ENCODE assay signal across 17 cellular contexts in the genomic region with DNA sequence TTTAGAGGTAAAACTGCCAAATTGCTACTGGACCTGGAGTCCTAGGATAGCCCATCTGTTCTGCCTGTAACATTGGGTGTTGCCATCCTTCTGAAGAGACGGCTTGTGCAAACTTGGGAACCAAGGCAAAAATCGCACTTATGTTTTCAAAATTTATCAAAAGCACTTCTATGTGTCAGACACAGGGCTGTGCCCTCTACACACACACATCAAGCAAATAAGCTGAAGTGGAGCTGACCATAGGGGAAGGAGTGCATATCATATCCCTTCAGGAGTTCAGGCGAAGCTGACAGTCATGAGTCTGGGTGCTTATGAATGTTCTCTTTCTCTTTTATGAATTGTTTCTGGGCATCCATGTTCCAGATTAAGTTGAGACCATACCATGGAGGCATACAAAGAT.
A peak's percentile ranks its signal among the peaks of the same experiment; 100 is the strongest.
DNase-seq lines count a peak whose midpoint lies in the region; ATAC-seq and TF ChIP-seq lines count a peak whose summit lies in the region.
"Had no signal": no experiment of that assay in that cellular context is flagged by ENCODE, and none has a peak within 500 bp of the region (broad histone marks: within the 10 kb centered on the region; RNA-seq: fewer than 3 reads in every experiment).

No MANE protein-coding gene starts in this region.

- DNase-seq in NCI-H526 (lab: John Stamatoyannopoulos, UW) (peak; percentile 78 to 80), OCI-M1 (lab: John Stamatoyannopoulos, UW) (peak; percentile 23), left lung (no peak), right cardiac atrium (no peak), amniotic stem cell (lab: John Stamatoyannopoulos, UW) (no peak), NCI-H2227 treated with DMSO at 0.1 percent for 48 hours (lab: John Stamatoyannopoulos, UW) (no peak), NOMO-1 (lab: John Stamatoyannopoulos, UW; ENCODE audit: unreplicated experiment in 2 of 2) (no peak)
- DNase-seq: 8988T; ACHN; Caco-2; Calu3; CD4-positive, alpha-beta T cell; CD8-positive, alpha-beta T cell; DMS79 treated with DMSO at 0.1 percent for 48 hours; GF-D8 had no signal

- H3K27me3 ChIP-seq in left lung = no peaks in the 10 kb centered on the region
- no peaks in the 10 kb centered on the region for H3K27me3 ChIP-seq in right cardiac atrium (ENCODE audit: control insufficient read depth, insufficient read depth)
- H3K27me3 ChIP-seq: BLaER1 treated with 17β-estradiol and CSF1 and Interleukin-3, amounts not matched to agents 10 nM and 100 nM had no signal

- WGBS in right cardiac atrium = 82% methylated on average over 3 of the region's 3 CpGs

- no peaks in the 10 kb centered on the region for H3K36me3 ChIP-seq in left lung
- H3K36me3 ChIP-seq: BLaER1 treated with 17β-estradiol and CSF1 and Interleukin-3, amounts not matched to agents 10 nM and 100 nM had no signal

- no peak overlapping the region for H3K27ac ChIP-seq in left lung
- no peak overlapping the region for H3K27ac ChIP-seq in right cardiac atrium (ENCODE audit: low read length)
- H3K27ac ChIP-seq: BLaER1 treated with 17β-estradiol and CSF1 and Interleukin-3, amounts not matched to agents 10 nM and 100 nM; C4-2B had no signal

- ATAC-seq in left lung (peak; percentile 35), right cardiac atrium (no peak)
- ATAC-seq: CD8-positive, alpha-beta T cell had no signal

- H3K4me3 ChIP-seq in left lung (no peak overlapping the region), right cardiac atrium (ENCODE audit: low read length) (no peak overlapping the region)
- H3K4me3 ChIP-seq: BLaER1 treated with 17β-estradiol and CSF1 and Interleukin-3, amounts not matched to agents 10 nM and 100 nM had no signal

- H3K4me1 ChIP-seq in left lung (no peaks in the 10 kb centered on the region), right cardiac atrium (ENCODE audit: control insufficient read depth, insufficient read depth, low read length) (no peaks in the 10 kb centered on the region)
- H3K4me1 ChIP-seq: Caco-2 had no signal

- no peak for TF ChIP-seq CTCF in left lung (IDR thresholded peaks at IDR 0.05)

- intact Hi-C loops in left lung (cut with DNase I) (no loop called here), right cardiac atrium (cut with DNase I) (no loop called here)

- H3K9me3 ChIP-seq in left lung = no peaks in the 10 kb centered on the region
- H3K9me3 ChIP-seq in right cardiac atrium (ENCODE audit: control insufficient read depth, low read length) = no peaks in the 10 kb centered on the region

Comparison
In these comparisons a context has a peak if more than half of its experiments do, and no peak if none do; other contexts are left out.
1. DNase-seq: peak in NCI-H526 (2 of 2) and OCI-M1 (single experiment); none in left lung (0 of 2), right cardiac atrium (0 of 3), amniotic stem cell (single experiment), NCI-H2227 treated with DMSO at 0.1 percent for 48 hours (single experiment) and NOMO-1 (0 of 2).